Comparison of ENCODE assay signal across 2 cellular contexts in genomic region chr6:29722773-29723665, GRCh38.
A peak's percentile ranks its signal among the peaks of the same experiment; 100 is the strongest.
TF ChIP-seq lines count a peak whose summit lies in the region.

Gene HLA-F (plus strand): TSS chr6:29723434. CDS start chr6:29723464, 30 bp downstream.

TF ChIP-seq in Ishikawa, 13 proteins besides CTCF, POLR2A, EP300 and RAD21 (continued from another document):
- TF ChIP-seq REST (IDR thresholded peaks at IDR 0.05; ENCODE audit: low read depth): no peak
- no peak for TF ChIP-seq USF1 (IDR thresholded peaks at IDR 0.05)

TF ChIP-seq in GM12878, 131 proteins besides CTCF, POLR2A, EP300 and RAD21 (continued from another document):
- TF ChIP-seq E4F1 (IDR thresholded peaks at IDR 0.05; ENCODE audit: borderline replicate concordance, partially characterized antibody): peak; percentile 77
- no peak for TF ChIP-seq LARP7 (IDR thresholded peaks at IDR 0.05)
- peak; percentile 91 for TF ChIP-seq CREM (IDR thresholded peaks at IDR 0.05; ENCODE audit: low read depth)
- peak; percentile 82 for TF ChIP-seq YY1 (IDR thresholded peaks at IDR 0.05; ENCODE audit: low read depth, low read length)
- peak; percentile 80 for TF ChIP-seq TAF1 (IDR thresholded peaks at IDR 0.05; ENCODE audit: borderline replicate concordance, low read depth, low read length)
- TF ChIP-seq NFYA (IDR thresholded peaks at IDR 0.05; ENCODE audit: borderline replicate concordance, low read depth, low read length): no peak
- TF ChIP-seq NBN (IDR thresholded peaks at IDR 0.05): peak; percentile 47; the same call in 1 of the 2 replicates
- no peak for TF ChIP-seq ELK1 (IDR thresholded peaks at IDR 0.05; ENCODE audit: low read depth, low read length)
- TF ChIP-seq RAD51 (IDR thresholded peaks at IDR 0.05): no peak
- 0 out of 2 replicates have a peak, but pooled peaks have one; percentile 13 for TF ChIP-seq TCF12 (IDR thresholded peaks at IDR 0.05; ENCODE audit: low read depth, low read length)
- TF ChIP-seq SMAD5 (IDR thresholded peaks at IDR 0.05; ENCODE audit: low read depth): peak; percentile 86
- no peak for TF ChIP-seq GABPA (IDR thresholded peaks at IDR 0.05; ENCODE audit: low read depth)
- TF ChIP-seq CEBPB (IDR thresholded peaks at IDR 0.05; ENCODE audit: borderline replicate concordance in 1 of 2, low read depth in 2 of 2, low read length in 2 of 2): peak in 1 of 2 experiments; percentile 86; a peak in 1 of 4 replicates
- TF ChIP-seq IRF3 (IDR thresholded peaks at IDR 0.05): 0 out of 2 replicates have a peak, but pooled peaks have one; percentile 39
- no peak for TF ChIP-seq RBBP5 (conservative IDR thresholded peaks at IDR 0.05)
- peak; percentile 68; the same call in 1 of the 2 replicates for TF ChIP-seq WRNIP1 (IDR thresholded peaks at IDR 0.05; ENCODE audit: borderline replicate concordance, low read depth, low read length)
- peak; percentile 43 to 77; a peak in 3 of 4 replicates for TF ChIP-seq BHLHE40 (IDR thresholded peaks at IDR 0.05; ENCODE audit: borderline replicate concordance in 1 of 2, low read depth in 2 of 2, low read length in 1 of 2)
- peak; percentile 52; the same call in 1 of the 2 replicates for TF ChIP-seq MXI1 (IDR thresholded peaks at IDR 0.05; ENCODE audit: low read depth, low read length)
- TF ChIP-seq FOXK2 (IDR thresholded peaks at IDR 0.05): no peak
- TF ChIP-seq EED (IDR thresholded peaks at IDR 0.05; ENCODE audit: low read depth): peak; percentile 47
- TF ChIP-seq POLR2AphosphoS2 (IDR thresholded peaks at IDR 0.05; ENCODE audit: low read depth, low read length): peak; percentile 81; the same call in 1 of the 2 replicates
- peak; percentile 60 for TF ChIP-seq SP1 (IDR thresholded peaks at IDR 0.05; ENCODE audit: low read depth, low read length)
- peak; percentile 97 for TF ChIP-seq CREB1 (IDR thresholded peaks at IDR 0.05; ENCODE audit: low read depth)
- peak; percentile 26 for TF ChIP-seq FOS (IDR thresholded peaks at IDR 0.05; ENCODE audit: borderline replicate concordance, extremely low read depth, insufficient read length)
- peak; percentile 7; the same call in 1 of the 2 replicates for TF ChIP-seq PAX5 (IDR thresholded peaks at IDR 0.05; ENCODE audit: borderline replicate concordance, low read depth, low read length)
- TF ChIP-seq BCL3 (IDR thresholded peaks at IDR 0.05; ENCODE audit: borderline replicate concordance, insufficient read depth, low read depth, low read length, poor library complexity, severe bottlenecking): peak; percentile 14
- peak; percentile 93 for TF ChIP-seq POLR2AphosphoS5 (IDR thresholded peaks at IDR 0.05; ENCODE audit: low read length)
- peak; percentile 82 for TF ChIP-seq RELB (IDR thresholded peaks at IDR 0.05; ENCODE audit: low read depth)
